8 cellular contexts compared by ENCODE assay signal in the genomic region with DNA sequence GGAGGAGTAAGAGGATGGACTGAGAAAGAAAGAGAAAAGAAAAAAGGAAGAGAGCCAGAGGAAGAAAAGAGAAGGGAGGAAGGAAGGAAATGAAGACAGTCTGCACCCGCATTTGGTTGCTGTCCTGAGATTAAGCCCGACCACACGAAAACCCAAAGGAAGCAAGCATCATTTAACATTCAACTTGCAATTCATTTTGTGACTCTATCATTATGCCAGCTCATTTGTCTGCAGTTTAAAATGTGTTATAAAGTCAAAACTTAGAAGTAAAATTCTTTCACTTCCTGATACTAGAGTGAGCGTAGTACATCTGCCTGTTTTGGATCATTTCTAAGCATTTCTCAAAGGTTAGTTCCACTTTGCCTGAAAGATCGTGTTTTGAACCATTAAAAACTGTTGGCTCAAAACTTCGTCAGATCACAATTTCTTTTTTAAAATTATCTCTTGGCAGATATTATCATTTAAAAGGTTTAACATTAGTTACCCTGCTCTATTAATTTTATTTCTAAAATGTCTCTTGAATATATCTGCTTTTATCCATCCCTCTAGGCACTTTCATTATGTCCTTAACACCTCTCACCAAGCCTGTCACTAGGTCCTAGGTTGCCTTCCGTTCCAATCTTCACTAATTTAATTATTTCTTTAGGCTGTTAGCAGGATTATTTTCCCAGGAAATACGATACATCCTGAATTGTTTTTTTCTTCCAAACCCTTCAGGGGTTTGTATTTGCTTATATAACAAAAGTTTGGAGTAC.
DNase-seq lines count a peak whose midpoint lies in the region; ATAC-seq lines count a peak whose summit lies in the region.

No MANE protein-coding gene starts in this region.

- H3K9me3 Mint-ChIP-seq in T-helper 1 cell treated with Interleukin-12 subunit alpha and Interleukin-12 subunit beta and Interleukin-4 antibody, amounts not matched to agents 30 μg/mL and 1 μg/mL, for 36 hours: no peaks in the 10 kb centered on the region
- no peaks in the 10 kb centered on the region for H3K9me3 Mint-ChIP-seq in stimulated activated effector memory CD8-positive, alpha-beta T cell treated with anti-CD3 and anti-CD28 coated beads, Interleukin-12 subunit alpha, Interleukin-12 subunit beta, amount 100 ng/mL, for 72 hours

- peaks cover 29% of the 10 kb centered on the region for H3K4me1 Mint-ChIP-seq in T-helper 1 cell treated with Interleukin-12 subunit alpha and Interleukin-12 subunit beta and Interleukin-4 antibody, amounts not matched to agents 30 μg/mL and 1 μg/mL, for 36 hours (ENCODE audit: low read depth)
- peaks cover 29% of the 10 kb centered on the region for H3K4me1 Mint-ChIP-seq in stimulated activated effector memory CD8-positive, alpha-beta T cell treated with anti-CD3 and anti-CD28 coated beads, Interleukin-12 subunit alpha, Interleukin-12 subunit beta, amount 100 ng/mL, for 72 hours

- no peaks in the 10 kb centered on the region for H3K36me3 Mint-ChIP-seq in T-helper 1 cell treated with Interleukin-12 subunit alpha and Interleukin-12 subunit beta and Interleukin-4 antibody, amounts not matched to agents 30 μg/mL and 1 μg/mL, for 36 hours (ENCODE audit: low read depth)
- no peaks in the 10 kb centered on the region for H3K36me3 Mint-ChIP-seq in stimulated activated effector memory CD8-positive, alpha-beta T cell treated with anti-CD3 and anti-CD28 coated beads, Interleukin-12 subunit alpha, Interleukin-12 subunit beta, amount 100 ng/mL, for 72 hours

- peak; percentile 69 for ATAC-seq in HG02973 (IDR thresholded peaks at IDR 0.05; ENCODE audit: unreplicated experiment)
- peak; percentile 80 for ATAC-seq in stimulated activated effector memory CD8-positive, alpha-beta T cell treated with anti-CD3 and anti-CD28 coated beads, Interleukin-12 subunit alpha, Interleukin-12 subunit beta, amount 100 ng/mL, for 72 hours

- peak overlapping the region; percentile 78 for H3K4me3 Mint-ChIP-seq in T-helper 1 cell treated with Interleukin-12 subunit alpha and Interleukin-12 subunit beta and Interleukin-4 antibody, amounts not matched to agents 30 μg/mL and 1 μg/mL, for 36 hours
- H3K4me3 Mint-ChIP-seq in stimulated activated effector memory CD8-positive, alpha-beta T cell treated with anti-CD3 and anti-CD28 coated beads, Interleukin-12 subunit alpha, Interleukin-12 subunit beta, amount 100 ng/mL, for 72 hours: peak overlapping the region; percentile 56

- peak; percentile 10 for DNase-seq in stimulated activated CD4-positive, alpha-beta T cell treated with anti-CD3 and anti-CD28 coated beads, Interleukin-15, amount 100 ng/mL, for 24 hours
- no peak for DNase-seq in stimulated activated CD4-positive, alpha-beta T cell treated with anti-CD3 and anti-CD28 coated beads, Interleukin-4, amount 100 ng/mL, for 4 hours
- DNase-seq in stimulated activated effector memory CD8-positive, alpha-beta T cell treated with anti-CD3 and anti-CD28 coated beads, Interleukin-12 subunit alpha, Interleukin-12 subunit beta, amount 100 ng/mL, for 72 hours (ENCODE audit: low spot score in 2 of 2): no peak
- DNase-seq in D341Med (ENCODE audit: low spot score) (no peak), NCI-H1694 (lab: John Stamatoyannopoulos, UW) (no peak), DMS114 treated with DMSO at 0.1 percent for 48 hours (lab: John Stamatoyannopoulos, UW; ENCODE audit: unreplicated experiment) (no peak)

- H3K27me3 Mint-ChIP-seq in T-helper 1 cell treated with Interleukin-12 subunit alpha and Interleukin-12 subunit beta and Interleukin-4 antibody, amounts not matched to agents 30 μg/mL and 1 μg/mL, for 36 hours (ENCODE audit: low read depth): peaks cover 6% of the 10 kb centered on the region

- peak overlapping the region; percentile 67 for H3K27ac Mint-ChIP-seq in T-helper 1 cell treated with Interleukin-12 subunit alpha and Interleukin-12 subunit beta and Interleukin-4 antibody, amounts not matched to agents 30 μg/mL and 1 μg/mL, for 36 hours
- H3K27ac Mint-ChIP-seq in stimulated activated effector memory CD8-positive, alpha-beta T cell treated with anti-CD3 and anti-CD28 coated beads, Interleukin-12 subunit alpha, Interleukin-12 subunit beta, amount 100 ng/mL, for 72 hours: peak overlapping the region; percentile 56
